31 cellular contexts compared by ENCODE assay signal in genomic region chr4:22245294-22245693, GRCh38.
DNase-seq lines count a peak whose midpoint lies in the region; ATAC-seq, FAIRE-seq and TF ChIP-seq lines count a peak whose summit lies in the region.
"Had no signal": no experiment of that assay in that cellular context is flagged by ENCODE, and none has a peak within 500 bp of the region (broad histone marks: within the 10 kb centered on the region; RNA-seq: fewer than 3 reads in every experiment).

No MANE protein-coding gene starts in this region.

- H3K36me3 ChIP-seq in PC-3 (ENCODE audit: low read depth, low read length) (no peaks in the 10 kb centered on the region), small intestine (ENCODE audit: control insufficient read depth in 2 of 2, insufficient read depth in 2 of 2, low read length in 2 of 2) (no peaks in the 10 kb centered on the region), brain microvascular endothelial cell (replicated peaks) (no peaks in the 10 kb centered on the region)
- H3K36me3 ChIP-seq: BE2C; BLaER1; BLaER1 treated with 17β-estradiol and CSF1 and Interleukin-3, amounts not matched to agents 10 nM and 100 nM had no signal

- in situ Hi-C loops in brain microvascular endothelial cell (cut with HindIII; ENCODE audit: low pct_ligation_motif_present, low sequenced_read_pairs) = no loop called here

- H4K20me1 ChIP-seq in PC-3 (ENCODE audit: low read length) = no peaks in the 10 kb centered on the region
- H4K20me1 ChIP-seq: BLaER1; BLaER1 treated with 17β-estradiol and CSF1 and Interleukin-3, amounts not matched to agents 10 nM and 100 nM had no signal

- H3K9me3 ChIP-seq in PC-3 (ENCODE audit: low read length) (no peaks in the 10 kb centered on the region), small intestine (ENCODE audit: control insufficient read depth, low read depth) (no peaks in the 10 kb centered on the region)
- H3K9me3 ChIP-seq: A549; BE2C; BLaER1; BLaER1 treated with 17β-estradiol and CSF1 and Interleukin-3, amounts not matched to agents 10 nM and 100 nM; Caco-2 had no signal

- CTCF ChIA-PET in PC-3 (lab: Charles Lee) = no interaction called here

- 19 to 59% (median 37%) methylated on average over 2 of the region's 2 CpGs for WGBS in small intestine, 3 donors

- POLR2A ChIA-PET in PC-3 (lab: Charles Lee; ENCODE audit: unreplicated experiment) = no interaction called here

- no peaks in the 10 kb centered on the region for H3F3A ChIP-seq in PC-3 (ENCODE audit: low read length, unreplicated experiment)

- H3K4me2 ChIP-seq in PC-3 (ENCODE audit: low read length) = peak overlapping the region; percentile 63
- H3K4me2 ChIP-seq: A549; BLaER1; BLaER1 treated with 17β-estradiol and CSF1 and Interleukin-3, amounts not matched to agents 10 nM and 100 nM had no signal

- H3K27me3 ChIP-seq in PC-3 (ENCODE audit: low read length) (no peaks in the 10 kb centered on the region), small intestine (ENCODE audit: control insufficient read depth in 2 of 2, insufficient read depth in 2 of 2, low read length in 2 of 2) (no peaks in the 10 kb centered on the region), brain microvascular endothelial cell (replicated peaks) (no peaks in the 10 kb centered on the region)
- H3K27me3 ChIP-seq: BE2C; BLaER1; BLaER1 treated with 17β-estradiol and CSF1 and Interleukin-3, amounts not matched to agents 10 nM and 100 nM had no signal

- 0 out of 2 replicates have a peak overlapping the region, but pooled peaks have one; percentile 17 for H3K9ac ChIP-seq in PC-3 (ENCODE audit: low read length)
- H3K9ac ChIP-seq: BLaER1; BLaER1 treated with 17β-estradiol and CSF1 and Interleukin-3, amounts not matched to agents 10 nM and 100 nM had no signal

- no peaks in the 10 kb centered on the region for H3K9me2 ChIP-seq in PC-3 (replicated peaks; ENCODE audit: low read length)

- peak; percentile 96 for ATAC-seq in PC-3
- ATAC-seq: A549; CD8-positive, alpha-beta T cell had no signal

- no TSS peak for BruUV-seq in PC-3 (replicated peaks; lab: Mats Ljungman, UMichigan)

- H2AFZ ChIP-seq in PC-3 (ENCODE audit: low read length) = no peak overlapping the region

- intact Hi-C loops in PC-3 (cut with micrococcal nuclease) = loop anchor here (1.0 to 5.0 kb wide), 2 partner anchors 142 to 454 kb away; no protein-coding TSS in a partner anchor

- H3K79me2 ChIP-seq in PC-3 (ENCODE audit: low read length) = no peaks in the 10 kb centered on the region

- H3K4me3 ChIP-seq in PC-3 (ENCODE audit: low read length) (no peak overlapping the region), small intestine (ENCODE audit: low read depth in 1 of 2, low read length in 2 of 2) (no peak overlapping the region), brain microvascular endothelial cell (ENCODE audit: low read depth, low read length) (no peak overlapping the region)
- H3K4me3 ChIP-seq: A549; BLaER1; BLaER1 treated with 17β-estradiol and CSF1 and Interleukin-3, amounts not matched to agents 10 nM and 100 nM had no signal

- no peak for FAIRE-seq in small intestine (lab: Jason Lieb, UNC)
- FAIRE-seq: A204.1, A549, D721Med had no signal

- H3K4me1 ChIP-seq in PC-3 (ENCODE audit: insufficient read depth, low read length) = peaks cover 17% of the 10 kb centered on the region
- no peaks in the 10 kb centered on the region for H3K4me1 ChIP-seq in small intestine (ENCODE audit: control insufficient read depth in 2 of 2, insufficient read depth in 1 of 2, low read depth in 1 of 2, low read length in 1 of 2)
- H3K4me1 ChIP-seq: A549; BE2C; BLaER1; BLaER1 treated with 17β-estradiol and CSF1 and Interleukin-3, amounts not matched to agents 10 nM and 100 nM; Caco-2 had no signal

- no peak for TF ChIP-seq CTCF in PC-3 (conservative IDR thresholded peaks at IDR 0.05; ENCODE audit: low read depth, low read length)
- TF ChIP-seq CTCF in brain microvascular endothelial cell (IDR thresholded peaks at IDR 0.05; ENCODE audit: low read depth, low read length, missing control alignments) = no peak

- H3K27ac ChIP-seq in PC-3 (ENCODE audit: low read length) = peak overlapping the region; percentile 78
- no peak overlapping the region for H3K27ac ChIP-seq in small intestine (ENCODE audit: low read depth in 1 of 2, low read length in 1 of 2)
- no peak overlapping the region for H3K27ac ChIP-seq in brain microvascular endothelial cell
- H3K27ac ChIP-seq: 22Rv1; A549; BLaER1; BLaER1 treated with 17β-estradiol and CSF1 and Interleukin-3, amounts not matched to agents 10 nM and 100 nM; C4-2B had no signal

- DNase-seq in PC-3 (peak; percentile 84), small intestine (peak; percentile 26), brain microvascular endothelial cell (no peak)
- DNase-seq in activated naive CD4-positive, alpha-beta T cell treated with anti-CD3 and anti-CD28 coated beads, Interleukin-2, amount 50 U/mL, for 16 hours = no peak
- DNase-seq: 8988T; ACHN; AML-193; BE2C; C1 segment of cervical spinal cord; Caco-2; Calu3; CD4-positive, alpha-beta memory T cell; CD4-positive, alpha-beta T cell; CD4-positive, CD25-positive, alpha-beta regulatory T cell; CD8-positive, alpha-beta memory T cell; CD8-positive, alpha-beta T cell; COR-L47; DMS 273 treated with DMSO at 0.1 percent for 48 hours; DMS153; DMS53; DMS79; DMS79 treated with DMSO at 0.1 percent for 48 hours; DND-41; EL had no signal

Comparison
In these comparisons a context has a peak if more than half of its experiments do, and no peak if none do; other contexts are left out.
1. DNase-seq: peak in PC-3 (single experiment) and small intestine (single experiment); none in activated naive CD4-positive, alpha-beta T cell treated with anti-CD3 and anti-CD28 coated beads, Interleukin-2, amount 50 U/mL, for 16 hours (single experiment) and brain microvascular endothelial cell (single experiment).